In the genomic region with DNA sequence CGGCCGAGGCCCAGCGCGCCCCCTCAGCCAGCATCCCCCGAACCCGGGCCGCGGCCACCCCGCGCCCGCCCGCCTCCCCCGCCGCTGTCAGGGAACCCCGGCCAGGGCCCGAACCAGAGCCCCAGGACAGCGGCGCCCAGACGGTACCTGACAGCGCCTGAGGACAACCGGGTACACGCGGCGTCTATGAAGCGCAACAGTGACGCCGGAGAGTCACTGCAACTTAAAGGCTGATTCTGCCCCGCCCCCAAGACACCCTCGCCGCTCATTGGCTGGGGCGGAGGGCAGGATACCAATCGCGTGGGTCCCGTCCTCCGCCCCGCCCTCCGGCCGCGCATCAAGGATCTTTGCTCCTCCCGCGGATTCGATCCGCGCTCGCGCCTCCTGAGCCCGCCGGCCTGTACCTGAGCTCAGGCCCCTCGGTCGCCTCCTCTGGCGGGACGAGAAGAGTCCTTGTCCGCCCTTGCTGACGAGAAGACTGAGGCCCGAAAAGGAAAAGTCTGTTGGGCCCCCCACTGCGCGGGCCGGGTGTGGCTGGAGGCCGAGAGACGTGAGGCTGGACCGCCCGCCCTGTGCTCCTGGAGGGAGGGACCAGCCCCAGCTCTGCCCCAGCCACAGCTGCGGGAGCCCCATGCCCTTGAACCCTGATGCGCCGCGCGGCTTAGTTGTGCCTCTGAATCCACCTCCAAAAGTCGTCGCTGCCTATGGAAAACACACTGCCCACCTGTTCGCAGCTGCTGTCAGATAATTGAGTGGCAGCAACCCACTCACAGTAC, we compare ENCODE assay signal across 1 cellular context.
TF ChIP-seq lines count a peak whose summit lies in the region.

A gene (minus strand): TSS at position 198 of the 776 bp plus-strand sequence. CDS start 6,752 bp downstream, outside the sequence.

TF ChIP-seq in HepG2, 621 proteins besides CTCF, POLR2A, EP300 and RAD21 (continued from another document and continues in another):
- TF ChIP-seq, protein P1, sequence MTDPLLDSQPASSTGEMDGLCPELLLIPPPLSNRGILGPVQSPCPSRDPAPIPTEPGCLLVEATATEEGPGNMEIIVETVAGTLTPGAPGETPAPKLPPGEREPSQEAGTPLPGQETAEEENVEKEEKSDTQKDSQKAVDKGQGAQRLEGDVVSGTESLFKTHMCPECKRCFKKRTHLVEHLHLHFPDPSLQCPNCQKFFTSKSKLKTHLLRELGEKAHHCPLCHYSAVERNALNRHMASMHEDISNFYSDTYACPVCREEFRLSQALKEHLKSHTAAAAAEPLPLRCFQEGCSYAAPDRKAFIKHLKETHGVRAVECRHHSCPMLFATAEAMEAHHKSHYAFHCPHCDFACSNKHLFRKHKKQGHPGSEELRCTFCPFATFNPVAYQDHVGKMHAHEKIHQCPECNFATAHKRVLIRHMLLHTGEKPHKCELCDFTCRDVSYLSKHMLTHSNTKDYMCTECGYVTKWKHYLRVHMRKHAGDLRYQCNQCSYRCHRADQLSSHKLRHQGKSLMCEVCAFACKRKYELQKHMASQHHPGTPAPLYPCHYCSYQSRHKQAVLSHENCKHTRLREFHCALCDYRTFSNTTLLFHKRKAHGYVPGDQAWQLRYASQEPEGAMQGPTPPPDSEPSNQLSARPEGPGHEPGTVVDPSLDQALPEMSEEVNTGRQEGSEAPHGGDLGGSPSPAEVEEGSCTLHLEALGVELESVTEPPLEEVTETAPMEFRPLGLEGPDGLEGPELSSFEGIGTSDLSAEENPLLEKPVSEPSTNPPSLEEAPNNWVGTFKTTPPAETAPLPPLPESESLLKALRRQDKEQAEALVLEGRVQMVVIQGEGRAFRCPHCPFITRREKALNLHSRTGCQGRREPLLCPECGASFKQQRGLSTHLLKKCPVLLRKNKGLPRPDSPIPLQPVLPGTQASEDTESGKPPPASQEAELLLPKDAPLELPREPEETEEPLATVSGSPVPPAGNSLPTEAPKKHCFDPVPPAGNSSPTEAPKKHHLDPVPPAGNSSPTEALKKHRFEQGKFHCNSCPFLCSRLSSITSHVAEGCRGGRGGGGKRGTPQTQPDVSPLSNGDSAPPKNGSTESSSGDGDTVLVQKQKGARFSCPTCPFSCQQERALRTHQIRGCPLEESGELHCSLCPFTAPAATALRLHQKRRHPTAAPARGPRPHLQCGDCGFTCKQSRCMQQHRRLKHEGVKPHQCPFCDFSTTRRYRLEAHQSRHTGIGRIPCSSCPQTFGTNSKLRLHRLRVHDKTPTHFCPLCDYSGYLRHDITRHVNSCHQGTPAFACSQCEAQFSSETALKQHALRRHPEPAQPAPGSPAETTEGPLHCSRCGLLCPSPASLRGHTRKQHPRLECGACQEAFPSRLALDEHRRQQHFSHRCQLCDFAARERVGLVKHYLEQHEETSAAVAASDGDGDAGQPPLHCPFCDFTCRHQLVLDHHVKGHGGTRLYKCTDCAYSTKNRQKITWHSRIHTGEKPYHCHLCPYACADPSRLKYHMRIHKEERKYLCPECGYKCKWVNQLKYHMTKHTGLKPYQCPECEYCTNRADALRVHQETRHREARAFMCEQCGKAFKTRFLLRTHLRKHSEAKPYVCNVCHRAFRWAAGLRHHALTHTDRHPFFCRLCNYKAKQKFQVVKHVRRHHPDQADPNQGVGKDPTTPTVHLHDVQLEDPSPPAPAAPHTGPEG (CRISPR knock-in tag; IDR thresholded peaks at IDR 0.05) = 0 out of 2 replicates have a peak, but pooled peaks have one; percentile 18
- TF ChIP-seq KLF6 (CRISPR knock-in tag; IDR thresholded peaks at IDR 0.05) (no peak), NBN (conservative IDR thresholded peaks at IDR 0.05) (no peak), ZNF550 (CRISPR knock-in tag; IDR thresholded peaks at IDR 0.05; ENCODE audit: borderline replicate concordance) (no peak), ATF7-NPFF (CRISPR knock-in tag; IDR thresholded peaks at IDR 0.05; ENCODE audit: low read depth) (no peak; the same call in 1 of the 2 replicates), MIER2 (CRISPR knock-in tag; IDR thresholded peaks at IDR 0.05) (0 out of 2 replicates have a peak, but pooled peaks have one; percentile 18), ZNF30 (CRISPR knock-in tag; IDR thresholded peaks at IDR 0.05) (no peak), FIP1L1 (IDR thresholded peaks at IDR 0.05; ENCODE audit: borderline replicate concordance, insufficient read depth, low read depth, low read length) (no peak), ZNF33A (CRISPR knock-in tag; IDR thresholded peaks at IDR 0.05; ENCODE audit: borderline replicate concordance) (no peak), ZNF761 (CRISPR knock-in tag; conservative IDR thresholded peaks at IDR 0.05) (no peak), NFE2L2 (IDR thresholded peaks at IDR 0.05; ENCODE audit: low read length) (no peak), ZNF274 (CRISPR knock-in tag; IDR thresholded peaks at IDR 0.05) (no peak), RAD51 (IDR thresholded peaks at IDR 0.05; ENCODE audit: borderline replicate concordance) (no peak), RELA (CRISPR knock-in tag; IDR thresholded peaks at IDR 0.05) (no peak), RFXAP (CRISPR knock-in tag; IDR thresholded peaks at IDR 0.05; ENCODE audit: borderline replicate concordance) (no peak), ZFY (CRISPR knock-in tag; IDR thresholded peaks at IDR 0.05) (peak; percentile 80), ZNF232 (CRISPR knock-in tag; IDR thresholded peaks at IDR 0.05; ENCODE audit: borderline replicate concordance) (no peak; the same call in 1 of the 2 replicates), ZNF3 (CRISPR knock-in tag; IDR thresholded peaks at IDR 0.05) (no peak), NAIF1 (CRISPR knock-in tag; IDR thresholded peaks at IDR 0.05; ENCODE audit: borderline replicate concordance) (no peak), ZNF432 (CRISPR knock-in tag; IDR thresholded peaks at IDR 0.05; ENCODE audit: borderline replicate concordance) (no peak), ZNF17 (CRISPR knock-in tag; IDR thresholded peaks at IDR 0.05) (no peak), TBP (CRISPR knock-in tag; IDR thresholded peaks at IDR 0.05) (no peak), DMAP1 (CRISPR knock-in tag; IDR thresholded peaks at IDR 0.05) (peak; percentile 53; the same call in 1 of the 2 replicates)
- TF ChIP-seq, protein P2, sequence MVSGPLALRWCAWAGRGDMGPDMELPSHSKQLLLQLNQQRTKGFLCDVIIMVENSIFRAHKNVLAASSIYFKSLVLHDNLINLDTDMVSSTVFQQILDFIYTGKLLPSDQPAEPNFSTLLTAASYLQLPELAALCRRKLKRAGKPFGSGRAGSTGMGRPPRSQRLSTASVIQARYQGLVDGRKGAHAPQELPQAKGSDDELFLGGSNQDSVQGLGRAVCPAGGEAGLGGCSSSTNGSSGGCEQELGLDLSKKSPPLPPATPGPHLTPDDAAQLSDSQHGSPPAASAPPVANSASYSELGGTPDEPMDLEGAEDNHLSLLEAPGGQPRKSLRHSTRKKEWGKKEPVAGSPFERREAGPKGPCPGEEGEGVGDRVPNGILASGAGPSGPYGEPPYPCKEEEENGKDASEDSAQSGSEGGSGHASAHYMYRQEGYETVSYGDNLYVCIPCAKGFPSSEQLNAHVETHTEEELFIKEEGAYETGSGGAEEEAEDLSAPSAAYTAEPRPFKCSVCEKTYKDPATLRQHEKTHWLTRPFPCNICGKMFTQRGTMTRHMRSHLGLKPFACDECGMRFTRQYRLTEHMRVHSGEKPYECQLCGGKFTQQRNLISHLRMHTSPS (CRISPR knock-in tag; IDR thresholded peaks at IDR 0.05; ENCODE audit: low read depth) = peak; percentile 23; the same call in 1 of the 2 replicates
- TF ChIP-seq, protein P3, sequence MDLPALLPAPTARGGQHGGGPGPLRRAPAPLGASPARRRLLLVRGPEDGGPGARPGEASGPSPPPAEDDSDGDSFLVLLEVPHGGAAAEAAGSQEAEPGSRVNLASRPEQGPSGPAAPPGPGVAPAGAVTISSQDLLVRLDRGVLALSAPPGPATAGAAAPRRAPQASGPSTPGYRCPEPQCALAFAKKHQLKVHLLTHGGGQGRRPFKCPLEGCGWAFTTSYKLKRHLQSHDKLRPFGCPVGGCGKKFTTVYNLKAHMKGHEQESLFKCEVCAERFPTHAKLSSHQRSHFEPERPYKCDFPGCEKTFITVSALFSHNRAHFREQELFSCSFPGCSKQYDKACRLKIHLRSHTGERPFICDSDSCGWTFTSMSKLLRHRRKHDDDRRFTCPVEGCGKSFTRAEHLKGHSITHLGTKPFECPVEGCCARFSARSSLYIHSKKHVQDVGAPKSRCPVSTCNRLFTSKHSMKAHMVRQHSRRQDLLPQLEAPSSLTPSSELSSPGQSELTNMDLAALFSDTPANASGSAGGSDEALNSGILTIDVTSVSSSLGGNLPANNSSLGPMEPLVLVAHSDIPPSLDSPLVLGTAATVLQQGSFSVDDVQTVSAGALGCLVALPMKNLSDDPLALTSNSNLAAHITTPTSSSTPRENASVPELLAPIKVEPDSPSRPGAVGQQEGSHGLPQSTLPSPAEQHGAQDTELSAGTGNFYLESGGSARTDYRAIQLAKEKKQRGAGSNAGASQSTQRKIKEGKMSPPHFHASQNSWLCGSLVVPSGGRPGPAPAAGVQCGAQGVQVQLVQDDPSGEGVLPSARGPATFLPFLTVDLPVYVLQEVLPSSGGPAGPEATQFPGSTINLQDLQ (CRISPR knock-in tag; IDR thresholded peaks at IDR 0.05) = no peak
- TF ChIP-seq, protein P4, sequence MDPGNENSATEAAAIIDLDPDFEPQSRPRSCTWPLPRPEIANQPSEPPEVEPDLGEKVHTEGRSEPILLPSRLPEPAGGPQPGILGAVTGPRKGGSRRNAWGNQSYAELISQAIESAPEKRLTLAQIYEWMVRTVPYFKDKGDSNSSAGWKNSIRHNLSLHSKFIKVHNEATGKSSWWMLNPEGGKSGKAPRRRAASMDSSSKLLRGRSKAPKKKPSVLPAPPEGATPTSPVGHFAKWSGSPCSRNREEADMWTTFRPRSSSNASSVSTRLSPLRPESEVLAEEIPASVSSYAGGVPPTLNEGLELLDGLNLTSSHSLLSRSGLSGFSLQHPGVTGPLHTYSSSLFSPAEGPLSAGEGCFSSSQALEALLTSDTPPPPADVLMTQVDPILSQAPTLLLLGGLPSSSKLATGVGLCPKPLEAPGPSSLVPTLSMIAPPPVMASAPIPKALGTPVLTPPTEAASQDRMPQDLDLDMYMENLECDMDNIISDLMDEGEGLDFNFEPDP (CRISPR knock-in tag; conservative IDR thresholded peaks at IDR 0.05) = no peak
- TF ChIP-seq, protein P5, sequence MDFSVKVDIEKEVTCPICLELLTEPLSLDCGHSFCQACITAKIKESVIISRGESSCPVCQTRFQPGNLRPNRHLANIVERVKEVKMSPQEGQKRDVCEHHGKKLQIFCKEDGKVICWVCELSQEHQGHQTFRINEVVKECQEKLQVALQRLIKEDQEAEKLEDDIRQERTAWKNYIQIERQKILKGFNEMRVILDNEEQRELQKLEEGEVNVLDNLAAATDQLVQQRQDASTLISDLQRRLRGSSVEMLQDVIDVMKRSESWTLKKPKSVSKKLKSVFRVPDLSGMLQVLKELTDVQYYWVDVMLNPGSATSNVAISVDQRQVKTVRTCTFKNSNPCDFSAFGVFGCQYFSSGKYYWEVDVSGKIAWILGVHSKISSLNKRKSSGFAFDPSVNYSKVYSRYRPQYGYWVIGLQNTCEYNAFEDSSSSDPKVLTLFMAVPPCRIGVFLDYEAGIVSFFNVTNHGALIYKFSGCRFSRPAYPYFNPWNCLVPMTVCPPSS (IDR thresholded peaks at IDR 0.05) = no peak
- TF ChIP-seq, protein P6, sequence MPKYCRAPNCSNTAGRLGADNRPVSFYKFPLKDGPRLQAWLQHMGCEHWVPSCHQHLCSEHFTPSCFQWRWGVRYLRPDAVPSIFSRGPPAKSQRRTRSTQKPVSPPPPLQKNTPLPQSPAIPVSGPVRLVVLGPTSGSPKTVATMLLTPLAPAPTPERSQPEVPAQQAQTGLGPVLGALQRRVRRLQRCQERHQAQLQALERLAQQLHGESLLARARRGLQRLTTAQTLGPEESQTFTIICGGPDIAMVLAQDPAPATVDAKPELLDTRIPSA (CRISPR knock-in tag; IDR thresholded peaks at IDR 0.05; ENCODE audit: borderline replicate concordance) = no peak
- TF ChIP-seq, protein P7, sequence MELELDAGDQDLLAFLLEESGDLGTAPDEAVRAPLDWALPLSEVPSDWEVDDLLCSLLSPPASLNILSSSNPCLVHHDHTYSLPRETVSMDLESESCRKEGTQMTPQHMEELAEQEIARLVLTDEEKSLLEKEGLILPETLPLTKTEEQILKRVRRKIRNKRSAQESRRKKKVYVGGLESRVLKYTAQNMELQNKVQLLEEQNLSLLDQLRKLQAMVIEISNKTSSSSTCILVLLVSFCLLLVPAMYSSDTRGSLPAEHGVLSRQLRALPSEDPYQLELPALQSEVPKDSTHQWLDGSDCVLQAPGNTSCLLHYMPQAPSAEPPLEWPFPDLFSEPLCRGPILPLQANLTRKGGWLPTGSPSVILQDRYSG (CRISPR knock-in tag; IDR thresholded peaks at IDR 0.05) = no peak
- TF ChIP-seq, protein P8, sequence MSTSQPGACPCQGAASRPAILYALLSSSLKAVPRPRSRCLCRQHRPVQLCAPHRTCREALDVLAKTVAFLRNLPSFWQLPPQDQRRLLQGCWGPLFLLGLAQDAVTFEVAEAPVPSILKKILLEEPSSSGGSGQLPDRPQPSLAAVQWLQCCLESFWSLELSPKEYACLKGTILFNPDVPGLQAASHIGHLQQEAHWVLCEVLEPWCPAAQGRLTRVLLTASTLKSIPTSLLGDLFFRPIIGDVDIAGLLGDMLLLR (CRISPR knock-in tag; IDR thresholded peaks at IDR 0.05) = no peak; the same call in 1 of the 2 replicates
- TF ChIP-seq, protein P9, sequence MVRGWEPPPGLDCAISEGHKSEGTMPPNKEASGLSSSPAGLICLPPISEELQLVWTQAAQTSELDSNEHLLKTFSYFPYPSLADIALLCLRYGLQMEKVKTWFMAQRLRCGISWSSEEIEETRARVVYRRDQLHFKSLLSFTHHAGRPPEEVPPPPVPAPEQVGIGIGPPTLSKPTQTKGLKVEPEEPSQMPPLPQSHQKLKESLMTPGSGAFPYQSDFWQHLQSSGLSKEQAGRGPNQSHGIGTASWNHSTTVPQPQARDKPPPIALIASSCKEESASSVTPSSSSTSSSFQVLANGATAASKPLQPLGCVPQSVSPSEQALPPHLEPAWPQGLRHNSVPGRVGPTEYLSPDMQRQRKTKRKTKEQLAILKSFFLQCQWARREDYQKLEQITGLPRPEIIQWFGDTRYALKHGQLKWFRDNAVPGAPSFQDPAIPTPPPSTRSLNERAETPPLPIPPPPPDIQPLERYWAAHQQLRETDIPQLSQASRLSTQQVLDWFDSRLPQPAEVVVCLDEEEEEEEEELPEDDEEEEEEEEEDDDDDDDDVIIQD (CRISPR knock-in tag; IDR thresholded peaks at IDR 0.05; ENCODE audit: low read depth) = no peak
- TF ChIP-seq, protein P10, sequence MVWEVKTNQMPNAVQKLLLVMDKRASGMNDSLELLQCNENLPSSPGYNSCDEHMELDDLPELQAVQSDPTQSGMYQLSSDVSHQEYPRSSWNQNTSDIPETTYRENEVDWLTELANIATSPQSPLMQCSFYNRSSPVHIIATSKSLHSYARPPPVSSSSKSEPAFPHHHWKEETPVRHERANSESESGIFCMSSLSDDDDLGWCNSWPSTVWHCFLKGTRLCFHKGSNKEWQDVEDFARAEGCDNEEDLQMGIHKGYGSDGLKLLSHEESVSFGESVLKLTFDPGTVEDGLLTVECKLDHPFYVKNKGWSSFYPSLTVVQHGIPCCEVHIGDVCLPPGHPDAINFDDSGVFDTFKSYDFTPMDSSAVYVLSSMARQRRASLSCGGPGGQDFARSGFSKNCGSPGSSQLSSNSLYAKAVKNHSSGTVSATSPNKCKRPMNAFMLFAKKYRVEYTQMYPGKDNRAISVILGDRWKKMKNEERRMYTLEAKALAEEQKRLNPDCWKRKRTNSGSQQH (CRISPR knock-in tag; IDR thresholded peaks at IDR 0.05; ENCODE audit: low read depth) = no peak
